In genomic region chr12:56687225-56688128, GRCh38 we compare ENCODE assay signal across 8 cellular contexts. TPM values are rescaled to one million over a fixed set of nuclear protein-coding genes. Genes with fewer than 3 reads are reported as not detected.
DNase-seq lines count a peak whose midpoint lies in the region; ATAC-seq, FAIRE-seq and TF ChIP-seq lines count a peak whose summit lies in the region.

No MANE protein-coding gene starts in this region.

- TF ChIP-seq POLR2A in GM12891 (IDR thresholded peaks at IDR 0.05; ENCODE audit: low read depth, low read length) (peak; percentile 72; the same call in 1 of the 2 replicates), endothelial cell of umbilical vein (IDR thresholded peaks at IDR 0.05; ENCODE audit: low read depth, low read length) (no peak)

- peak; percentile 30 for ATAC-seq in HG02852 (IDR thresholded peaks at IDR 0.05; ENCODE audit: unreplicated experiment)
- peak; percentile 44 to 48 for ATAC-seq in stimulated activated naive B cell treated with anti-CD40 and anti-IgM and Interleukin-4, amounts not matched to agents 10 μg/mL and 1 μg/mL and 100 μg/mL, for 72 hours (replicated peaks)
- ATAC-seq in GM18511 (IDR thresholded peaks at IDR 0.05; ENCODE audit: unreplicated experiment), result no peak

- H2AFZ ChIP-seq in endothelial cell of umbilical vein (ENCODE audit: low read depth, low read length), result peak overlapping the region; percentile 20

- H3K27ac ChIP-seq in endothelial cell of umbilical vein (ENCODE audit: insufficient read depth, low read depth, low read length), result peak overlapping the region; percentile 90

- no peaks in the 10 kb centered on the region for H3K9me3 ChIP-seq in endothelial cell of umbilical vein (replicated peaks; ENCODE audit: control insufficient read depth, insufficient read depth, low read length)

- H3K9ac ChIP-seq in endothelial cell of umbilical vein (replicated peaks; ENCODE audit: extremely low read depth, insufficient read depth, low read length), result peak overlapping the region; percentile 93

- no peaks in the 10 kb centered on the region for H3K27me3 ChIP-seq in endothelial cell of umbilical vein (ENCODE audit: control insufficient read depth in 2 of 2, insufficient read depth in 2 of 2, low read length in 2 of 2)

- intact Hi-C loops in endothelial cell of umbilical vein (cut with micrococcal nuclease), result loop anchor here (1.0 to 5.0 kb wide), 4 partner anchors 38 to 400 kb away; partner anchors contain the start of genes NAB2, NACA and PRIM1

- H3K27ac Mint-ChIP-seq in stimulated activated naive B cell treated with anti-CD40 and anti-IgM and Interleukin-4, amounts not matched to agents 10 μg/mL and 1 μg/mL and 100 μg/mL, for 72 hours, result peak overlapping the region; percentile 100

- POLR2A ChIA-PET in endothelial cell of umbilical vein (lab: Charles Lee), result interaction anchor here (0.9 to 1.5 kb wide), 6 partner anchors 13 to 61 kb away, joined by 3 to 6 read pairs (median 5); partner anchors contain the start of gene NACA

- peak overlapping the region; percentile 88 to 95 for H3K4me3 Mint-ChIP-seq in stimulated activated naive B cell treated with anti-CD40 and anti-IgM and Interleukin-4, amounts not matched to agents 10 μg/mL and 1 μg/mL and 100 μg/mL, for 72 hours

- TSS peak; percentile 59 for BruUV-seq in endothelial cell of umbilical vein (replicated peaks; lab: Mats Ljungman, UMichigan)

- peaks cover 13 to 40% of the 10 kb centered on the region in 2 donors for H3K4me1 Mint-ChIP-seq in stimulated activated naive B cell treated with anti-CD40 and anti-IgM and Interleukin-4, amounts not matched to agents 10 μg/mL and 1 μg/mL and 100 μg/mL, for 72 hours

- peak overlapping the region; percentile 96 for H3K4me2 ChIP-seq in endothelial cell of umbilical vein (ENCODE audit: insufficient read depth, low read length)

- FAIRE-seq in GM12891 (lab: Jason Lieb, UNC), result peak; percentile 68
- FAIRE-seq in endothelial cell of umbilical vein (lab: Jason Lieb, UNC), result peak; percentile 68

- peaks cover 27% of the 10 kb centered on the region for H3K4me1 ChIP-seq in endothelial cell of umbilical vein (ENCODE audit: control insufficient read depth, extremely low read depth, insufficient read depth, low read length)

- no peaks in the 10 kb centered on the region for H3K27me3 Mint-ChIP-seq in stimulated activated naive B cell treated with anti-CD40 and anti-IgM and Interleukin-4, amounts not matched to agents 10 μg/mL and 1 μg/mL and 100 μg/mL, for 72 hours

- H3K4me3 ChIP-seq in endothelial cell of umbilical vein (replicated peaks in 1 of 3; ENCODE audit: insufficient read depth in 1 of 3, low read depth in 1 of 3, low read length in 3 of 3), result peak overlapping the region; percentile 61 to 91 (median 84)

- H4K20me1 ChIP-seq in endothelial cell of umbilical vein (replicated peaks; ENCODE audit: control insufficient read depth, extremely low read depth, insufficient read depth, low read length), result no peaks in the 10 kb centered on the region

- peaks cover 54% of the 10 kb centered on the region for H3K79me2 ChIP-seq in endothelial cell of umbilical vein (ENCODE audit: control insufficient read depth, insufficient read depth, low read length)

- DNase-seq in GM12891 (ENCODE audit: insufficient read length, low spot score), result no peak
- DNase-seq in NCI-H526 treated with DMSO at 0.1 percent for 48 hours (lab: John Stamatoyannopoulos, UW), result peak; percentile 58
- peak; percentile 21 for DNase-seq in activated CD8-positive, alpha-beta memory T cell treated with anti-CD3 and anti-CD28 coated beads, Interleukin-2, amount 50 U/mL, for 1 hour (ENCODE audit: extremely low read depth)
- DNase-seq in endothelial cell of umbilical vein (ENCODE audit: low read depth, low spot score), result peak; percentile 51
- DNase-seq in mucosa of gallbladder (ENCODE audit: low spot score), result peak; percentile 51
- peak; percentile 42 for DNase-seq in stimulated activated naive B cell treated with anti-CD40 and anti-IgM and Interleukin-4, amounts not matched to agents 10 μg/mL and 1 μg/mL and 100 μg/mL, for 72 hours

- CTCF ChIA-PET in endothelial cell of umbilical vein (lab: Charles Lee), result interaction anchor here (0.5 to 1.9 kb wide), 6 partner anchors 8 to 51 kb away, joined by 3 to 9 read pairs (median 5); no protein-coding TSS in a partner anchor

- dilution Hi-C loops in endothelial cell of umbilical vein (cut with MboI; ENCODE audit: extremely low pct_ligation_motif_present, low sequenced_read_pairs), result no loop called here

- H3K9me3 Mint-ChIP-seq in stimulated activated naive B cell treated with anti-CD40 and anti-IgM and Interleukin-4, amounts not matched to agents 10 μg/mL and 1 μg/mL and 100 μg/mL, for 72 hours, result no peaks in the 10 kb centered on the region

- no peaks in the 10 kb centered on the region for H3K9me1 ChIP-seq in endothelial cell of umbilical vein (replicated peaks; ENCODE audit: control insufficient read depth, extremely low read depth, insufficient read depth, low read length)

- H3K36me3 ChIP-seq in endothelial cell of umbilical vein (ENCODE audit: control insufficient read depth in 2 of 2, extremely low read depth in 1 of 2, insufficient read depth in 2 of 2, low read length in 2 of 2), result peaks cover 0 to 2% of the 10 kb centered on the region in 2 experiments

- H3K36me3 Mint-ChIP-seq in stimulated activated naive B cell treated with anti-CD40 and anti-IgM and Interleukin-4, amounts not matched to agents 10 μg/mL and 1 μg/mL and 100 μg/mL, for 72 hours, result peaks cover 29 to 37% of the 10 kb centered on the region in 2 donors

- no peak for TF ChIP-seq CTCF in endothelial cell of umbilical vein (IDR thresholded peaks at IDR 0.05; ENCODE audit: extremely low read depth in 1 of 2, insufficient read depth in 1 of 2, low read depth in 1 of 2, low read length in 2 of 2)

TF ChIP-seq in GM12891, 5 proteins besides CTCF, POLR2A, EP300 and RAD21:
- TF ChIP-seq POLR2AphosphoS5 (IDR thresholded peaks at IDR 0.05; ENCODE audit: low read depth, low read length), result peak; percentile 68; the same call in 1 of the 2 replicates
- no peak for TF ChIP-seq PAX5 (IDR thresholded peaks at IDR 0.05; ENCODE audit: insufficient read depth, low read length, severe bottlenecking)
TF ChIP-seq in GM12891: peak in this region for 1.

TF ChIP-seq in endothelial cell of umbilical vein, 7 proteins besides CTCF, POLR2A, EP300 and RAD21 (continues in another document):
- TF ChIP-seq JUN (IDR thresholded peaks at IDR 0.05; ENCODE audit: borderline replicate concordance, insufficient read depth, insufficient read length, low read depth), result no peak
- TF ChIP-seq EZH2 (IDR thresholded peaks at IDR 0.05; ENCODE audit: borderline replicate concordance, low read depth, low read length, severe bottlenecking), result no peak
- TF ChIP-seq FOS (IDR thresholded peaks at IDR 0.05; ENCODE audit: borderline replicate concordance, insufficient read depth, low read length), result no peak
- TF ChIP-seq MYC (IDR thresholded peaks at IDR 0.05; ENCODE audit: low read depth, low read length), result no peak
- no peak for TF ChIP-seq GATA2 (IDR thresholded peaks at IDR 0.05; ENCODE audit: insufficient read depth, insufficient read length, low read depth, low read length)
- no peak for TF ChIP-seq POLR2AphosphoS5 (IDR thresholded peaks at IDR 0.05; ENCODE audit: insufficient read depth, low read depth, low read length)

RNA-seq across cellular contexts. Expression of gene PTGES3, which starts 0.6 kb away (rescaled TPM):
- 158 TPM for polyA plus RNA-seq in GM12891 (2012; ENCODE audit: low read depth, missing spikeins)
- total RNA-seq in endothelial cell of umbilical vein (262 and 278 TPM in 2 replicates), mucosa of gallbladder (201 TPM)
- 33.4 and 48.5 TPM in 2 replicates for polyA plus RNA-seq in endothelial cell of umbilical vein
- 73.3 and 77.3 TPM in 2 replicates for polyA plus RNA-seq in endothelial cell of umbilical vein (2011; cell fraction: cytosol; rRNA removed)
- 37.5 and 49.3 TPM in 2 replicates for polyA plus RNA-seq in endothelial cell of umbilical vein (2011; cell fraction: nucleus; rRNA removed)
- polyA plus RNA-seq in endothelial cell of umbilical vein (2012), result 239 and 400 TPM in 2 replicates
- 21.7 and 27.4 TPM in 2 replicates for polyA minus RNA-seq in endothelial cell of umbilical vein
- 119 TPM for polyA minus RNA-seq in endothelial cell of umbilical vein (2011; cell fraction: cytosol; rRNA and poly(A)+ RNA removed)
- 26.1 and 27.9 TPM in 2 replicates for polyA minus RNA-seq in endothelial cell of umbilical vein (2011; cell fraction: nucleus; rRNA and poly(A)+ RNA removed)

RNA-seq across cellular contexts. Expression of gene NACA, which starts 37.6 kb away (rescaled TPM):
- 2,973 TPM for polyA plus RNA-seq in GM12891 (2012; ENCODE audit: low read depth, missing spikeins)
- 886 and 892 TPM in 2 replicates for total RNA-seq in endothelial cell of umbilical vein
- 130 and 260 TPM in 2 replicates for polyA plus RNA-seq in endothelial cell of umbilical vein
- polyA plus RNA-seq in endothelial cell of umbilical vein (2011; cell fraction: cytosol; rRNA removed), result 311 and 453 TPM in 2 replicates
- polyA plus RNA-seq in endothelial cell of umbilical vein (2011; cell fraction: nucleus; rRNA removed), result 103 and 153 TPM in 2 replicates
- polyA plus RNA-seq in endothelial cell of umbilical vein (2012), result 1,629 and 2,020 TPM in 2 replicates
- polyA minus RNA-seq in endothelial cell of umbilical vein, result 252 TPM in 2 replicates
- polyA minus RNA-seq in endothelial cell of umbilical vein (2011; cell fraction: cytosol; rRNA and poly(A)+ RNA removed), result 136 TPM
- polyA minus RNA-seq in endothelial cell of umbilical vein (2011; cell fraction: nucleus; rRNA and poly(A)+ RNA removed), result 36.7 and 40.2 TPM in 2 replicates
- total RNA-seq in mucosa of gallbladder, result 599 TPM

RNA-seq across cellular contexts. Expression of gene ATP5F1B, which starts 41.7 kb away (rescaled TPM):
- polyA plus RNA-seq in GM12891 (2012; ENCODE audit: low read depth, missing spikeins), result 754 TPM
- total RNA-seq in endothelial cell of umbilical vein (520 and 590 TPM in 2 replicates), mucosa of gallbladder (558 TPM)
- polyA plus RNA-seq in endothelial cell of umbilical vein, result 829 and 941 TPM in 2 replicates
- 770 and 805 TPM in 2 replicates for polyA plus RNA-seq in endothelial cell of umbilical vein (2011; cell fraction: cytosol; rRNA removed)
- 569 and 590 TPM in 2 replicates for polyA plus RNA-seq in endothelial cell of umbilical vein (2011; cell fraction: nucleus; rRNA removed)
- 848 and 969 TPM in 2 replicates for polyA plus RNA-seq in endothelial cell of umbilical vein (2012)
- 1,149 and 1,211 TPM in 2 replicates for polyA minus RNA-seq in endothelial cell of umbilical vein
- 887 TPM for polyA minus RNA-seq in endothelial cell of umbilical vein (2011; cell fraction: cytosol; rRNA and poly(A)+ RNA removed)
- 125 and 191 TPM in 2 replicates for polyA minus RNA-seq in endothelial cell of umbilical vein (2011; cell fraction: nucleus; rRNA and poly(A)+ RNA removed)

RNA-seq across cellular contexts. Expression of gene BAZ2A, which starts 57.4 kb away (rescaled TPM):
- polyA plus RNA-seq in GM12891 (2012; ENCODE audit: low read depth, missing spikeins), result 32.1 TPM
- total RNA-seq in endothelial cell of umbilical vein (91.4 and 97.7 TPM in 2 replicates), mucosa of gallbladder (99.3 TPM)
- polyA plus RNA-seq in endothelial cell of umbilical vein, result 49.8 and 56.0 TPM in 2 replicates
- polyA plus RNA-seq in endothelial cell of umbilical vein (2011; cell fraction: cytosol; rRNA removed), result 46.7 and 47.7 TPM in 2 replicates
- polyA plus RNA-seq in endothelial cell of umbilical vein (2011; cell fraction: nucleus; rRNA removed), result 192 and 263 TPM in 2 replicates
- 47.3 and 50.3 TPM in 2 replicates for polyA plus RNA-seq in endothelial cell of umbilical vein (2012)
- 241 and 260 TPM in 2 replicates for polyA minus RNA-seq in endothelial cell of umbilical vein
- polyA minus RNA-seq in endothelial cell of umbilical vein (2011; cell fraction: cytosol; rRNA and poly(A)+ RNA removed), result 43.2 TPM
- polyA minus RNA-seq in endothelial cell of umbilical vein (2011; cell fraction: nucleus; rRNA and poly(A)+ RNA removed), result 147 and 206 TPM in 2 replicates
